ENCODE assay signal across 9 cellular contexts in genomic region chr14:80055912-80056801, GRCh38.
DNase-seq lines count a peak whose midpoint lies in the region; ATAC-seq, FAIRE-seq and TF ChIP-seq lines count a peak whose summit lies in the region.
"Had no signal": no experiment of that assay in that cellular context is flagged by ENCODE, and none has a peak within 500 bp of the region (broad histone marks: within the 10 kb centered on the region; RNA-seq: fewer than 3 reads in every experiment).

No MANE protein-coding gene starts in this region.

- intact Hi-C loops in mammary epithelial cell (cut with micrococcal nuclease): loop anchor here (1.0 to 10.0 kb wide), 10 partner anchors 157 to 1089 kb away; no protein-coding TSS in a partner anchor

- peak; percentile 61 for FAIRE-seq in H54 (lab: Jason Lieb, UNC)

- TF ChIP-seq POLR2A in H54 (IDR thresholded peaks at IDR 0.05; ENCODE audit: low read depth, low read length): no peak

- H3K27ac Mint-ChIP-seq in T-cell: no peak overlapping the region

- H3K4me2 ChIP-seq in mammary epithelial cell (ENCODE audit: insufficient read depth, low read depth, low read length): no peak overlapping the region

- CTCF ChIA-PET in mammary epithelial cell (lab: Charles Lee; ENCODE audit: low non-redundant PET) (interaction anchor here (0.5 to 0.9 kb wide), 6 partner anchors 106 to 1122 kb away, joined by 3 to 10 read pairs (median 4); no protein-coding TSS in a partner anchor), T-cell (lab: Charles Lee) (interaction anchor here in 1 of 2 donors (0.6 kb wide), 1 partner anchor 1116 kb away, joined by 3 read pairs; no protein-coding TSS in a partner anchor)

- no peaks in the 10 kb centered on the region for H3K79me2 ChIP-seq in mammary epithelial cell (ENCODE audit: insufficient read depth, low read length)

- in situ Hi-C loops in mammary epithelial cell (cut with MboI; ENCODE audit: low sequenced_read_pairs in 2 of 2): loop anchor here (25.0 kb wide), 4 partner anchors 306 to 806 kb away; no protein-coding TSS in a partner anchor

- TF ChIP-seq CTCF in BE2C (IDR thresholded peaks at IDR 0.05; ENCODE audit: low read depth, low read length): peak; percentile 75
- TF ChIP-seq CTCF in mammary epithelial cell (conservative IDR thresholded peaks at IDR 0.05 in 1 of 2, IDR thresholded peaks at IDR 0.05 in 1 of 2; ENCODE audit: extremely low read depth in 1 of 2, insufficient read depth in 1 of 2, low read depth in 1 of 2, low read length in 2 of 2): peak; percentile 65 to 81

- ATAC-seq in HG03520 (IDR thresholded peaks at IDR 0.05; ENCODE audit: unreplicated experiment) (no peak), T-cell (replicated peaks in 1 of 4) (no peak)

- no peaks in the 10 kb centered on the region for H3K4me1 ChIP-seq in BE2C
- no peaks in the 10 kb centered on the region for H3K4me1 ChIP-seq in mammary epithelial cell (ENCODE audit: insufficient read depth, low read length)

- H3K9me3 ChIP-seq in BE2C (no peaks in the 10 kb centered on the region), mammary epithelial cell (replicated peaks; ENCODE audit: insufficient read depth, low read length) (no peaks in the 10 kb centered on the region)
- H3K9me3 ChIP-seq: ovary had no signal

- H3K36me3 ChIP-seq in BE2C (no peaks in the 10 kb centered on the region), mammary epithelial cell (ENCODE audit: insufficient read depth, low read length) (no peaks in the 10 kb centered on the region)
- H3K36me3 ChIP-seq: ovary had no signal

- no peaks in the 10 kb centered on the region for H3K36me3 Mint-ChIP-seq in T-cell

- no peaks in the 10 kb centered on the region for H3K4me1 Mint-ChIP-seq in T-cell

- POLR2A ChIA-PET in T-cell (lab: Charles Lee): no interaction called here

- no peaks in the 10 kb centered on the region for H3K27me3 ChIP-seq in BE2C
- no peaks in the 10 kb centered on the region for H3K27me3 ChIP-seq in mammary epithelial cell (ENCODE audit: insufficient read depth, low read length)
- H3K27me3 ChIP-seq: ovary had no signal

- no TSS peak for BruUV-seq in mammary epithelial cell (replicated peaks; lab: Mats Ljungman, UMichigan)

- DNase-seq in BE2C (peak; percentile 20), H54 (ENCODE audit: insufficient read length, low spot score) (no peak), NCI-H510A treated with DMSO at 0.1 percent for 48 hours (lab: John Stamatoyannopoulos, UW) (peak; percentile 55), mammary epithelial cell (peak; percentile 32), kidney tubule cell (ENCODE audit: low spot score) (peak; percentile 52), ureter (ENCODE audit: low spot score) (peak; percentile 44), T-cell (no peak)

- H4K20me1 ChIP-seq in mammary epithelial cell (ENCODE audit: insufficient read depth, low read length): no peaks in the 10 kb centered on the region

- peaks cover 0 to 3% of the 10 kb centered on the region in 2 donors for H3K27me3 Mint-ChIP-seq in T-cell

- H3K4me3 ChIP-seq in BE2C (ENCODE audit: low read depth, low read length) (no peak overlapping the region), mammary epithelial cell (replicated peaks in 1 of 3; ENCODE audit: insufficient read depth in 1 of 3, low read depth in 2 of 3, low read length in 3 of 3) (no peak overlapping the region)
- H3K4me3 ChIP-seq: ovary had no signal

- dilution Hi-C loops in mammary epithelial cell (cut with HindIII; ENCODE audit: low sequenced_read_pairs): no loop called here

- WGBS in mammary epithelial cell (ENCODE audit: low coverage, missing lambda C conversion rate): 45% methylated on average over 8 of the region's 8 CpGs

- no peak overlapping the region for H3K4me3 Mint-ChIP-seq in T-cell

- peaks cover 0 to 4% (median 3%) of the 10 kb centered on the region in 3 donors for H3K9me3 Mint-ChIP-seq in T-cell

- no peak overlapping the region for H3K27ac ChIP-seq in mammary epithelial cell (ENCODE audit: insufficient read depth, low read depth, low read length)
- H3K27ac ChIP-seq: ovary had no signal

- H3K9ac ChIP-seq in mammary epithelial cell (ENCODE audit: insufficient read depth, low read length): no peak overlapping the region

- H2AFZ ChIP-seq in mammary epithelial cell (ENCODE audit: low read depth, low read length): no peak overlapping the region

Comparison
In these comparisons a context has a peak if more than half of its experiments do, and no peak if none do; other contexts are left out.
1. DNase-seq: peak in BE2C (single experiment), NCI-H510A treated with DMSO at 0.1 percent for 48 hours (single experiment), mammary epithelial cell (single experiment), kidney tubule cell (single experiment) and ureter (single experiment); none in H54 (single experiment) and T-cell (0 of 34).